ENCODE assay signal across 14 cellular contexts in genomic region chr11:35344990-35345655, GRCh38.
A peak's percentile ranks its signal among the peaks of the same experiment; 100 is the strongest.
DNase-seq lines count a peak whose midpoint lies in the region; ATAC-seq and TF ChIP-seq lines count a peak whose summit lies in the region.
"Had no signal": no experiment of that assay in that cellular context is flagged by ENCODE, and none has a peak within 500 bp of the region (broad histone marks: within the 10 kb centered on the region; RNA-seq: fewer than 3 reads in every experiment).

No MANE protein-coding gene starts in this region.

- WGBS in lung, 2 donors = 41 to 54% methylated on average over 8 of the region's 8 CpGs

- peak; percentile 51 for ATAC-seq in GM21447 (IDR thresholded peaks at IDR 0.05; ENCODE audit: unreplicated experiment)
- peak; percentile 24 for ATAC-seq in lung (ENCODE audit: insufficient read depth, low FRiP score)
- ATAC-seq: stimulated activated naive CD8-positive, alpha-beta T cell treated with anti-CD3 and anti-CD28 coated beads, Interleukin-15, amount 100 ng/mL, for 72 hours had no signal

- no peak overlapping the region for H3K9ac ChIP-seq in Karpas-422 (ENCODE audit: low read length)
- H3K9ac ChIP-seq: BLaER1 had no signal

- H3K4me2 ChIP-seq in Karpas-422 (ENCODE audit: low read depth, low read length, poor library complexity, severe bottlenecking) = no peak overlapping the region
- H3K4me2 ChIP-seq: BLaER1 had no signal

- H2AFZ ChIP-seq in Karpas-422 (ENCODE audit: low read length) = no peak overlapping the region

- no peaks in the 10 kb centered on the region for H4K20me1 ChIP-seq in Karpas-422 (ENCODE audit: insufficient read depth, low read depth, low read length)
- H4K20me1 ChIP-seq: BLaER1 had no signal

- H3K79me2 ChIP-seq in Karpas-422 (ENCODE audit: low read length) = no peaks in the 10 kb centered on the region

- H3K27me3 ChIP-seq in lung (ENCODE audit: control insufficient read depth, insufficient read depth) (no peaks in the 10 kb centered on the region), Karpas-422 (ENCODE audit: low read length) (no peaks in the 10 kb centered on the region)
- H3K27me3 ChIP-seq: BLaER1 had no signal

- DNase-seq in EH (ENCODE audit: low read depth) = peak; percentile 52
- peak; percentile 68 for DNase-seq in SKM-1 treated with dmso at 0.1 percent for 144 hours (lab: John Stamatoyannopoulos, UW; ENCODE audit: unreplicated experiment)
- DNase-seq in lung (ENCODE audit: low spot score) = peak; percentile 30
- DNase-seq in Karpas-422 = no peak
- DNase-seq in NCI-H748 (lab: John Stamatoyannopoulos, UW; ENCODE audit: unreplicated experiment) = no peak
- DNase-seq in 8988T = no peak
- no peak for DNase-seq in NCI-H1694 (lab: John Stamatoyannopoulos, UW)
- DNase-seq: activated T-cell treated with anti-CD3 and anti-CD28 coated beads, Interleukin-2, amount 50 U/mL, for 24 hours; H7; nephron progenitor cell; NK-92 treated with Interleukin-12 subunit alpha and Interleukin-12 subunit beta, amount 100 ng/mL, for 24 hours; stimulated activated naive CD8-positive, alpha-beta T cell treated with anti-CD3 and anti-CD28 coated beads, Interleukin-15, amount 100 ng/mL, for 72 hours had no signal

- no peaks in the 10 kb centered on the region for H3K9me2 ChIP-seq in Karpas-422 (replicated peaks; ENCODE audit: insufficient read depth, low read length)

- H3K36me3 ChIP-seq in lung (ENCODE audit: control insufficient read depth in 2 of 2, insufficient read depth in 2 of 2, low read length in 2 of 2) (no peaks in the 10 kb centered on the region), Karpas-422 (ENCODE audit: insufficient read depth, low read length) (no peaks in the 10 kb centered on the region)
- H3K36me3 ChIP-seq: BLaER1 had no signal

- H3K27ac ChIP-seq in lung (ENCODE audit: low read depth in 1 of 2, low read length in 1 of 2) (no peak overlapping the region), Karpas-422 (ENCODE audit: low read length) (no peak overlapping the region)
- H3K27ac ChIP-seq: BLaER1 had no signal

- no peak for TF ChIP-seq CTCF in lung (IDR thresholded peaks at IDR 0.05; ENCODE audit: control extremely low read depth, extremely low read depth)

- H3K4me3 ChIP-seq in lung = no peak overlapping the region
- H3K4me3 ChIP-seq in Karpas-422 (ENCODE audit: low read length) = no peak overlapping the region
- H3K4me3 ChIP-seq: BLaER1 had no signal

- peaks cover 0 to 3% of the 10 kb centered on the region in 2 donors for H3K4me1 ChIP-seq in lung (ENCODE audit: control insufficient read depth in 2 of 2, insufficient read depth in 2 of 2, low read length in 2 of 2)
- H3K4me1 ChIP-seq in Karpas-422 (ENCODE audit: low read length) = no peaks in the 10 kb centered on the region
- H3K4me1 ChIP-seq: BLaER1 had no signal

- no peaks in the 10 kb centered on the region for H3K9me3 ChIP-seq in lung (ENCODE audit: control insufficient read depth in 2 of 2, insufficient read depth in 1 of 2, low read length in 1 of 2)
- H3K9me3 ChIP-seq in Karpas-422 (ENCODE audit: low read length) = no peaks in the 10 kb centered on the region
- H3K9me3 ChIP-seq: BLaER1 had no signal

Comparison
In these comparisons a context has a peak if more than half of its experiments do, and no peak if none do; other contexts are left out.
1. DNase-seq: peak in EH (single experiment), SKM-1 treated with dmso at 0.1 percent for 144 hours (single experiment) and lung (single experiment); none in Karpas-422 (single experiment), NCI-H748 (single experiment), 8988T (single experiment) and NCI-H1694 (single experiment).